In genomic region chrX:31743004-31743403, GRCh38 we compare ENCODE assay signal across 24 cellular contexts.
"Had no signal": no experiment of that assay in that cellular context is flagged by ENCODE, and none has a peak within 500 bp of the region (broad histone marks: within the 10 kb centered on the region; RNA-seq: fewer than 3 reads in every experiment).

No MANE protein-coding gene starts in this region.

- H3K4me2 ChIP-seq: KMS-11 had no signal

- H3K27ac Mint-ChIP-seq: T-cell; T-helper 1 cell treated with Interleukin-12 subunit alpha and Interleukin-12 subunit beta and Interleukin-4 antibody, amounts not matched to agents 30 μg/mL and 1 μg/mL, for 36 hours had no signal

- DNase-seq: NCI-H1092, NCI-H1105 treated with DMSO at 0.1 percent for 48 hours, NCI-H1417 treated with DMSO at 0.1 percent for 48 hours, NCI-H146, NCI-H1694 treated with DMSO at 0.1 percent for 48 hours, NCI-H1930, NCI-H2081, NCI-H2107, NCI-H2227 treated with DMSO at 0.1 percent for 48 hours, NCI-H524, NCI-H526 treated with DMSO at 0.1 percent for 48 hours, NCI-H748 treated with DMSO at 0.1 percent for 48 hours, Right ventricle myocardium superior, RPMI8226, SIG-M5, SW 1271, T-cell had no signal

- H3K9me3 ChIP-seq: SJSA1 had no signal

- FAIRE-seq: K562, RCC 7860 had no signal

- H3K4me3 ChIP-seq: K562, SJSA1, SK-N-MC had no signal

- H3K27me3 Mint-ChIP-seq: IgD-negative memory B cell, T-cell had no signal

- H3K27me3 ChIP-seq: SJSA1 had no signal

- H3K4me1 ChIP-seq: SJSA1 had no signal

- H3K36me3 Mint-ChIP-seq: IgD-negative memory B cell, T-cell had no signal

- H3K9ac ChIP-seq: KMS-11 had no signal

- H3K4me3 Mint-ChIP-seq: IgD-negative memory B cell; T-cell; T-helper 1 cell treated with Interleukin-12 subunit alpha and Interleukin-12 subunit beta and Interleukin-4 antibody, amounts not matched to agents 30 μg/mL and 1 μg/mL, for 36 hours had no signal

- H3K27ac ChIP-seq: KMS-11, SJSA1, SK-N-MC had no signal

- ATAC-seq: K562, T-cell had no signal

- H3K4me1 Mint-ChIP-seq: IgD-negative memory B cell, T-cell had no signal

- H3K36me3 ChIP-seq: SJSA1 had no signal
